In the genomic region with DNA sequence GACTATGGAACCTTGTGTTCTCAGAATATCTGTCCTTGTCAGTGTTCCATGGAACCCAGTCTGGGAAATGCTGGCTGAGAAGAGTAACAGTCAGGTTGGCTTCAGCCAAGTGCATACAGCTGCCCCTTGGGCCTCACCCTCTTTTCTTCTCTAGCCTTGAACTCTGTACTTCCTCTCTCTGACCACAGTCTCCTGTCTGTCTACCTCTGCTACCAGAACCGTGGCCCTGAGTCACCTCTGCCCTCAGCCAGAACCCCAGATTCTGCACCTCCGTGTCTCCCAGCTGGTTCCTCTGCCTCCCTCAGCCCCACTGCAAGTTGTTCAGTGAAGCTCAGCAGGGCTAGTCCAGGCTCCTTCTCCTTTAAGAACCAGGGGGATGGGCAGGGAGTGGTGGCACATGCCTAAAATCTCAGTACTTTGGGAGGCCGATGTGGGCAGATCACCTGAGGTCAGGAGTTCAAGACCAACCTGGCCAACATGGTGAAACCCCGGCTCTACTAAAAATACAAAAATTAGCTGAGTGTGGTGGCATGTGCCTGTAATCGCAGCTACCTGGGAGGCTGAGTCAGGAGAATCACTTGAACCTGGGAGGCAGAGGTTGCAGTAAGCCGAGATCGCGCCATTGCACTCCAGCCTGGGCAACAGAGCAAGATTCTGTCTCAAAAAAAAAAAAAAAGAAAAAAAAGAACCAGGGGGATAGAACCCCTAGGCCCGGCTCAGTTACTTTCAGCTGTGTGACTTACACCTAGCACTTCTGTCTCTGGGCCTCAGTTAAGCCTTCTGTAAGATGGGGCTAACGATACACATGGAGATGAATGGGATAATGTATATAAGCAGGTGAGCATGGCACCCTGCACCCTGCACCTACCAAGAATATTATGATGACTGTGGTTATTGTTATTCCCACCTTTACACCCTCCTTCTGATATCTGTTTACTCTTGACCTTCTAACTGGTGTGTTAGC, we compare ENCODE assay signal across 1 cellular context.
TF ChIP-seq lines count a peak whose summit lies in the region.

No MANE protein-coding gene starts in this region.

TF ChIP-seq in GM12878, 131 proteins besides CTCF, POLR2A, EP300 and RAD21 (continued from another document and continues in another):
- TF ChIP-seq, protein P1, sequence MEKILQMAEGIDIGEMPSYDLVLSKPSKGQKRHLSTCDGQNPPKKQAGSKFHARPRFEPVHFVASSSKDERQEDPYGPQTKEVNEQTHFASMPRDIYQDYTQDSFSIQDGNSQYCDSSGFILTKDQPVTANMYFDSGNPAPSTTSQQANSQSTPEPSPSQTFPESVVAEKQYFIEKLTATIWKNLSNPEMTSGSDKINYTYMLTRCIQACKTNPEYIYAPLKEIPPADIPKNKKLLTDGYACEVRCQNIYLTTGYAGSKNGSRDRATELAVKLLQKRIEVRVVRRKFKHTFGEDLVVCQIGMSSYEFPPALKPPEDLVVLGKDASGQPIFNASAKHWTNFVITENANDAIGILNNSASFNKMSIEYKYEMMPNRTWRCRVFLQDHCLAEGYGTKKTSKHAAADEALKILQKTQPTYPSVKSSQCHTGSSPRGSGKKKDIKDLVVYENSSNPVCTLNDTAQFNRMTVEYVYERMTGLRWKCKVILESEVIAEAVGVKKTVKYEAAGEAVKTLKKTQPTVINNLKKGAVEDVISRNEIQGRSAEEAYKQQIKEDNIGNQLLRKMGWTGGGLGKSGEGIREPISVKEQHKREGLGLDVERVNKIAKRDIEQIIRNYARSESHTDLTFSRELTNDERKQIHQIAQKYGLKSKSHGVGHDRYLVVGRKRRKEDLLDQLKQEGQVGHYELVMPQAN (conservative IDR thresholded peaks at IDR 0.05), result no peak
- TF ChIP-seq, protein P2, sequence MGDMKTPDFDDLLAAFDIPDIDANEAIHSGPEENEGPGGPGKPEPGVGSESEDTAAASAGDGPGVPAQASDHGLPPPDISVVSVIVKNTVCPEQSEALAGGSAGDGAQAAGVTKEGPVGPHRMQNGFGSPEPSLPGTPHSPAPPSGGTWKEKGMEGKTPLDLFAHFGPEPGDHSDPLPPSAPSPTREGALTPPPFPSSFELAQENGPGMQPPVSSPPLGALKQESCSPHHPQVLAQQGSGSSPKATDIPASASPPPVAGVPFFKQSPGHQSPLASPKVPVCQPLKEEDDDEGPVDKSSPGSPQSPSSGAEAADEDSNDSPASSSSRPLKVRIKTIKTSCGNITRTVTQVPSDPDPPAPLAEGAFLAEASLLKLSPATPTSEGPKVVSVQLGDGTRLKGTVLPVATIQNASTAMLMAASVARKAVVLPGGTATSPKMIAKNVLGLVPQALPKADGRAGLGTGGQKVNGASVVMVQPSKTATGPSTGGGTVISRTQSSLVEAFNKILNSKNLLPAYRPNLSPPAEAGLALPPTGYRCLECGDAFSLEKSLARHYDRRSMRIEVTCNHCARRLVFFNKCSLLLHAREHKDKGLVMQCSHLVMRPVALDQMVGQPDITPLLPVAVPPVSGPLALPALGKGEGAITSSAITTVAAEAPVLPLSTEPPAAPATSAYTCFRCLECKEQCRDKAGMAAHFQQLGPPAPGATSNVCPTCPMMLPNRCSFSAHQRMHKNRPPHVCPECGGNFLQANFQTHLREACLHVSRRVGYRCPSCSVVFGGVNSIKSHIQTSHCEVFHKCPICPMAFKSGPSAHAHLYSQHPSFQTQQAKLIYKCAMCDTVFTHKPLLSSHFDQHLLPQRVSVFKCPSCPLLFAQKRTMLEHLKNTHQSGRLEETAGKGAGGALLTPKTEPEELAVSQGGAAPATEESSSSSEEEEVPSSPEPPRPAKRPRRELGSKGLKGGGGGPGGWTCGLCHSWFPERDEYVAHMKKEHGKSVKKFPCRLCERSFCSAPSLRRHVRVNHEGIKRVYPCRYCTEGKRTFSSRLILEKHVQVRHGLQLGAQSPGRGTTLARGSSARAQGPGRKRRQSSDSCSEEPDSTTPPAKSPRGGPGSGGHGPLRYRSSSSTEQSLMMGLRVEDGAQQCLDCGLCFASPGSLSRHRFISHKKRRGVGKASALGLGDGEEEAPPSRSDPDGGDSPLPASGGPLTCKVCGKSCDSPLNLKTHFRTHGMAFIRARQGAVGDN (IDR thresholded peaks at IDR 0.05), result no peak; the same call in none of the 2 replicates
- TF ChIP-seq CREB1 (IDR thresholded peaks at IDR 0.05; ENCODE audit: low read depth) (0 out of 2 replicates have a peak, but pooled peaks have one; percentile 8), RUNX3 (IDR thresholded peaks at IDR 0.05; ENCODE audit: low read length) (peak; percentile 87), SMARCA5 (IDR thresholded peaks at IDR 0.05) (no peak), GATAD2B (conservative IDR thresholded peaks at IDR 0.05; ENCODE audit: low read depth) (no peak), ZBTB33 (IDR thresholded peaks at IDR 0.05) (no peak), YY1 (IDR thresholded peaks at IDR 0.05; ENCODE audit: low read depth, low read length) (no peak), BHLHE40 (IDR thresholded peaks at IDR 0.05; ENCODE audit: borderline replicate concordance in 1 of 2, low read depth in 2 of 2, low read length in 1 of 2) (peak in 1 of 2 experiments; percentile 84; a peak in 2 of 4 replicates), CREM (IDR thresholded peaks at IDR 0.05; ENCODE audit: low read depth) (0 out of 2 replicates have a peak, but pooled peaks have one; percentile 27), DPF2 (IDR thresholded peaks at IDR 0.05) (peak; percentile 53; the same call in 1 of the 2 replicates), MYB (IDR thresholded peaks at IDR 0.05; ENCODE audit: borderline replicate concordance, low read depth, low read length) (no peak), KAT2A (conservative IDR thresholded peaks at IDR 0.05; ENCODE audit: control insufficient read depth, low read depth, low read length) (no peak), CHD1 (IDR thresholded peaks at IDR 0.05; ENCODE audit: low read depth, low read length) (no peak), E2F4 (IDR thresholded peaks at IDR 0.05; ENCODE audit: low read depth, low read length) (no peak), MEF2B (IDR thresholded peaks at IDR 0.05; ENCODE audit: partially characterized antibody, poor library complexity, severe bottlenecking) (peak; percentile 22), TBL1XR1 (IDR thresholded peaks at IDR 0.05; ENCODE audit: low read depth, low read length) (no peak; the same call in 1 of the 2 replicates), TARDBP (IDR thresholded peaks at IDR 0.05; ENCODE audit: borderline replicate concordance) (no peak), PBX3 (IDR thresholded peaks at IDR 0.05; ENCODE audit: insufficient replicate concordance, low read depth, low read length) (no peak), ATF3 (IDR thresholded peaks at IDR 0.05; ENCODE audit: borderline replicate concordance, extremely low read depth, low read depth, low read length) (no peak), RB1 (IDR thresholded peaks at IDR 0.05; ENCODE audit: borderline replicate concordance) (no peak), KDM1A (IDR thresholded peaks at IDR 0.05; ENCODE audit: borderline replicate concordance) (no peak), CBFB (IDR thresholded peaks at IDR 0.05; ENCODE audit: low read depth) (peak; percentile 38; the same call in 1 of the 2 replicates), IKZF2 (IDR thresholded peaks at IDR 0.05) (0 out of 4 replicates have a peak, but pooled peaks have one; percentile 17 to 20), NR2C2 (IDR thresholded peaks at IDR 0.05; ENCODE audit: borderline replicate concordance, control insufficient read depth, insufficient read length, low read depth) (no peak), STAT1 (conservative IDR thresholded peaks at IDR 0.05) (no peak), SMC3 (IDR thresholded peaks at IDR 0.05; ENCODE audit: borderline replicate concordance, low read length) (no peak), MTA2 (IDR thresholded peaks at IDR 0.05; ENCODE audit: low read depth) (peak; percentile 55)
- TF ChIP-seq, protein P3, sequence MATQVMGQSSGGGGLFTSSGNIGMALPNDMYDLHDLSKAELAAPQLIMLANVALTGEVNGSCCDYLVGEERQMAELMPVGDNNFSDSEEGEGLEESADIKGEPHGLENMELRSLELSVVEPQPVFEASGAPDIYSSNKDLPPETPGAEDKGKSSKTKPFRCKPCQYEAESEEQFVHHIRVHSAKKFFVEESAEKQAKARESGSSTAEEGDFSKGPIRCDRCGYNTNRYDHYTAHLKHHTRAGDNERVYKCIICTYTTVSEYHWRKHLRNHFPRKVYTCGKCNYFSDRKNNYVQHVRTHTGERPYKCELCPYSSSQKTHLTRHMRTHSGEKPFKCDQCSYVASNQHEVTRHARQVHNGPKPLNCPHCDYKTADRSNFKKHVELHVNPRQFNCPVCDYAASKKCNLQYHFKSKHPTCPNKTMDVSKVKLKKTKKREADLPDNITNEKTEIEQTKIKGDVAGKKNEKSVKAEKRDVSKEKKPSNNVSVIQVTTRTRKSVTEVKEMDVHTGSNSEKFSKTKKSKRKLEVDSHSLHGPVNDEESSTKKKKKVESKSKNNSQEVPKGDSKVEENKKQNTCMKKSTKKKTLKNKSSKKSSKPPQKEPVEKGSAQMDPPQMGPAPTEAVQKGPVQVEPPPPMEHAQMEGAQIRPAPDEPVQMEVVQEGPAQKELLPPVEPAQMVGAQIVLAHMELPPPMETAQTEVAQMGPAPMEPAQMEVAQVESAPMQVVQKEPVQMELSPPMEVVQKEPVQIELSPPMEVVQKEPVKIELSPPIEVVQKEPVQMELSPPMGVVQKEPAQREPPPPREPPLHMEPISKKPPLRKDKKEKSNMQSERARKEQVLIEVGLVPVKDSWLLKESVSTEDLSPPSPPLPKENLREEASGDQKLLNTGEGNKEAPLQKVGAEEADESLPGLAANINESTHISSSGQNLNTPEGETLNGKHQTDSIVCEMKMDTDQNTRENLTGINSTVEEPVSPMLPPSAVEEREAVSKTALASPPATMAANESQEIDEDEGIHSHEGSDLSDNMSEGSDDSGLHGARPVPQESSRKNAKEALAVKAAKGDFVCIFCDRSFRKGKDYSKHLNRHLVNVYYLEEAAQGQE (IDR thresholded peaks at IDR 0.05; ENCODE audit: low read depth, low read length), result no peak
- TF ChIP-seq, protein P4, sequence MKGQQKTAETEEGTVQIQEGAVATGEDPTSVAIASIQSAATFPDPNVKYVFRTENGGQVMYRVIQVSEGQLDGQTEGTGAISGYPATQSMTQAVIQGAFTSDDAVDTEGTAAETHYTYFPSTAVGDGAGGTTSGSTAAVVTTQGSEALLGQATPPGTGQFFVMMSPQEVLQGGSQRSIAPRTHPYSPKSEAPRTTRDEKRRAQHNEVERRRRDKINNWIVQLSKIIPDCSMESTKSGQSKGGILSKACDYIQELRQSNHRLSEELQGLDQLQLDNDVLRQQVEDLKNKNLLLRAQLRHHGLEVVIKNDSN (IDR thresholded peaks at IDR 0.05; ENCODE audit: borderline replicate concordance, extremely low read length, insufficient read depth, low read depth, low read length), result no peak
- TF ChIP-seq, protein P5, sequence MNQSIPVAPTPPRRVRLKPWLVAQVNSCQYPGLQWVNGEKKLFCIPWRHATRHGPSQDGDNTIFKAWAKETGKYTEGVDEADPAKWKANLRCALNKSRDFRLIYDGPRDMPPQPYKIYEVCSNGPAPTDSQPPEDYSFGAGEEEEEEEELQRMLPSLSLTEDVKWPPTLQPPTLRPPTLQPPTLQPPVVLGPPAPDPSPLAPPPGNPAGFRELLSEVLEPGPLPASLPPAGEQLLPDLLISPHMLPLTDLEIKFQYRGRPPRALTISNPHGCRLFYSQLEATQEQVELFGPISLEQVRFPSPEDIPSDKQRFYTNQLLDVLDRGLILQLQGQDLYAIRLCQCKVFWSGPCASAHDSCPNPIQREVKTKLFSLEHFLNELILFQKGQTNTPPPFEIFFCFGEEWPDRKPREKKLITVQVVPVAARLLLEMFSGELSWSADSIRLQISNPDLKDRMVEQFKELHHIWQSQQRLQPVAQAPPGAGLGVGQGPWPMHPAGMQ (IDR thresholded peaks at IDR 0.05; ENCODE audit: borderline replicate concordance), result no peak
- TF ChIP-seq, protein P6, sequence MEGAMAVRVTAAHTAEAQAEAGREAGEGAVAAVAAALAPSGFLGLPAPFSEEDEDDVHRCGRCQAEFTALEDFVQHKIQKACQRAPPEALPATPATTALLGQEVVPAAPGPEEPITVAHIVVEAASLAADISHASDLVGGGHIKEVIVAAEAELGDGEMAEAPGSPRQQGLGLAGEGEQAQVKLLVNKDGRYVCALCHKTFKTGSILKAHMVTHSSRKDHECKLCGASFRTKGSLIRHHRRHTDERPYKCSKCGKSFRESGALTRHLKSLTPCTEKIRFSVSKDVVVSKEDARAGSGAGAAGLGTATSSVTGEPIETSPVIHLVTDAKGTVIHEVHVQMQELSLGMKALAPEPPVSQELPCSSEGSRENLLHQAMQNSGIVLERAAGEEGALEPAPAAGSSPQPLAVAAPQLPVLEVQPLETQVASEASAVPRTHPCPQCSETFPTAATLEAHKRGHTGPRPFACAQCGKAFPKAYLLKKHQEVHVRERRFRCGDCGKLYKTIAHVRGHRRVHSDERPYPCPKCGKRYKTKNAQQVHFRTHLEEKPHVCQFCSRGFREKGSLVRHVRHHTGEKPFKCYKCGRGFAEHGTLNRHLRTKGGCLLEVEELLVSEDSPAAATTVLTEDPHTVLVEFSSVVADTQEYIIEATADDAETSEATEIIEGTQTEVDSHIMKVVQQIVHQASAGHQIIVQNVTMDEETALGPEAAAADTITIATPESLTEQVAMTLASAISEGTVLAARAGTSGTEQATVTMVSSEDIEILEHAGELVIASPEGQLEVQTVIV (IDR thresholded peaks at IDR 0.05; ENCODE audit: borderline replicate concordance, partially characterized antibody), result no peak
